Comparison of ENCODE assay signal across 23 cellular contexts in genomic region chr11:96655474-96655873, GRCh38.
"Had no signal": no experiment of that assay in that cellular context is flagged by ENCODE, and none has a peak within 500 bp of the region (broad histone marks: within the 10 kb centered on the region; RNA-seq: fewer than 3 reads in every experiment).

No MANE protein-coding gene starts in this region.

- H3K36me3 ChIP-seq: colonic mucosa, esophagus squamous epithelium, gastrocnemius medialis, heart right ventricle, left lung, lower lobe of right lung had no signal

- H3K4me1 ChIP-seq: colonic mucosa, esophagus squamous epithelium, gastrocnemius medialis, heart right ventricle, left lung, lower lobe of right lung had no signal

- H3K4me3 ChIP-seq: colonic mucosa, esophagus squamous epithelium, gastrocnemius medialis, heart right ventricle, left lung, lower lobe of right lung had no signal

- DNase-seq: colonic mucosa; cortex of kidney; effector CD8-positive, alpha-beta T cell; effector memory CD8-positive, alpha-beta T cell; endodermal cell; erythroblast; esophagus squamous epithelium; foreskin fibroblast; foreskin melanocyte; gastrocnemius medialis; glutamatergic neuron; head of caudate nucleus; heart right ventricle; hippocampal formation; left cardiac atrium; left lung; left ventricle myocardium superior; lower lobe of right lung; mesenchymal stem cell; midbrain; naive thymus-derived CD4-positive, alpha-beta T cell had no signal

- H3K27ac ChIP-seq: colonic mucosa, epithelial cell of prostate, esophagus squamous epithelium, gastrocnemius medialis, heart right ventricle, left lung, lower lobe of right lung had no signal

- H3K9me3 ChIP-seq: colonic mucosa, esophagus squamous epithelium, gastrocnemius medialis, heart right ventricle, left lung, lower lobe of right lung had no signal

- H3K27me3 ChIP-seq: colonic mucosa, esophagus squamous epithelium, gastrocnemius medialis, heart right ventricle, left lung had no signal

- ATAC-seq: effector memory CD8-positive, alpha-beta T cell; esophagus mucosa; gastrocnemius medialis; heart right ventricle; left cardiac atrium; left lung; left ventricle myocardium superior; lower lobe of right lung; naive thymus-derived CD4-positive, alpha-beta T cell had no signal
